ENCODE assay signal across 1 cellular context in genomic region chr3:32815812-32816438, GRCh38.
A peak's percentile ranks its signal among the peaks of the same experiment; 100 is the strongest.
TF ChIP-seq lines count a peak whose summit lies in the region.

No MANE protein-coding gene starts in this region.

TF ChIP-seq in HepG2, 621 proteins besides CTCF, POLR2A, EP300 and RAD21 (continues in another document):
- TF ChIP-seq NFYC (CRISPR knock-in tag; IDR thresholded peaks at IDR 0.05) = no peak
- TF ChIP-seq KIAA2018 (CRISPR knock-in tag; IDR thresholded peaks at IDR 0.05; ENCODE audit: borderline replicate concordance) = no peak
- TF ChIP-seq CHD4 (IDR thresholded peaks at IDR 0.05; ENCODE audit: borderline replicate concordance, low read length) = 0 out of 2 replicates have a peak, but pooled peaks have one; percentile 44
- no peak for TF ChIP-seq IKZF1 (IDR thresholded peaks at IDR 0.05)
- TF ChIP-seq IRF2 (CRISPR knock-in tag; IDR thresholded peaks at IDR 0.05) = peak; percentile 39; the same call in 1 of the 2 replicates
- TF ChIP-seq ZFX (CRISPR knock-in tag; IDR thresholded peaks at IDR 0.05; ENCODE audit: low read depth) = 0 out of 2 replicates have a peak, but pooled peaks have one; percentile 8
- TF ChIP-seq ZKSCAN5 (CRISPR knock-in tag; IDR thresholded peaks at IDR 0.05) = no peak
- TF ChIP-seq FOXP4 (CRISPR knock-in tag; IDR thresholded peaks at IDR 0.05) = no peak
- no peak for TF ChIP-seq DBP (CRISPR knock-in tag; IDR thresholded peaks at IDR 0.05; ENCODE audit: not compliant biosample characterization)
- TF ChIP-seq ZNF674 (CRISPR knock-in tag; IDR thresholded peaks at IDR 0.05; ENCODE audit: low read depth) = 0 out of 2 replicates have a peak, but pooled peaks have one; percentile 12
- no peak for TF ChIP-seq ZNF431 (CRISPR knock-in tag; IDR thresholded peaks at IDR 0.05; ENCODE audit: borderline replicate concordance, low read depth)
- peak; percentile 50; the same call in 1 of the 2 replicates for TF ChIP-seq ZNF605 (CRISPR knock-in tag; IDR thresholded peaks at IDR 0.05)
- TF ChIP-seq MLLT10 (CRISPR knock-in tag; IDR thresholded peaks at IDR 0.05) = no peak
- no peak for TF ChIP-seq ZNF407 (CRISPR knock-in tag; IDR thresholded peaks at IDR 0.05; ENCODE audit: not compliant biosample characterization)
- peak; percentile 7; the same call in 1 of the 2 replicates for TF ChIP-seq POGK (CRISPR knock-in tag; conservative IDR thresholded peaks at IDR 0.05)
- TF ChIP-seq HMG20A (CRISPR knock-in tag; IDR thresholded peaks at IDR 0.05; ENCODE audit: borderline replicate concordance) = 0 out of 2 replicates have a peak, but pooled peaks have one; percentile 0
- TF ChIP-seq GLI4 (CRISPR knock-in tag; IDR thresholded peaks at IDR 0.05; ENCODE audit: borderline replicate concordance) = no peak
- TF ChIP-seq SIN3A (IDR thresholded peaks at IDR 0.05; ENCODE audit: borderline replicate concordance, low read depth, low read length) = peak; percentile 35; the same call in 1 of the 2 replicates
- TF ChIP-seq POLR2AphosphoS5 (IDR thresholded peaks at IDR 0.05; ENCODE audit: low read depth, low read length) = peak; percentile 46; the same call in 1 of the 2 replicates
- peak; percentile 21; the same call in 1 of the 2 replicates for TF ChIP-seq NFIC (IDR thresholded peaks at IDR 0.05; ENCODE audit: low read length)
- no peak for TF ChIP-seq REST (IDR thresholded peaks at IDR 0.05; ENCODE audit: borderline replicate concordance in 1 of 2, low read depth in 1 of 2, low read length in 2 of 2)
